8 cellular contexts compared by ENCODE assay signal in genomic region chr11:111736191-111736590, GRCh38. TPM values are rescaled to one million over a fixed set of nuclear protein-coding genes. Genes with fewer than 3 reads are reported as not detected.
DNase-seq lines count a peak whose midpoint lies in the region; ATAC-seq, FAIRE-seq and TF ChIP-seq lines count a peak whose summit lies in the region.

No MANE protein-coding gene starts in this region.

- H3K4me1 ChIP-seq in heart right ventricle (peaks cover 63 to 75% (median 72%) of the 10 kb centered on the region in 9 donors), esophagus (ENCODE audit: control insufficient read depth in 2 of 2, insufficient read depth in 2 of 2, low read length in 1 of 2) (peaks cover 6 to 36% of the 10 kb centered on the region in 2 donors)

- no peaks in the 10 kb centered on the region for H3K27me3 ChIP-seq in heart right ventricle
- H3K27me3 ChIP-seq in esophagus (ENCODE audit: control insufficient read depth in 1 of 2, insufficient read depth in 2 of 2, low read length in 2 of 2), result no peaks in the 10 kb centered on the region

- no peak for TF ChIP-seq CTCF in heart right ventricle (IDR thresholded peaks at IDR 0.05)

- peak overlapping the region in 6 of 10 donors; percentile 19 to 92 (median 56) for H3K27ac Mint-ChIP-seq in naive thymus-derived CD8-positive, alpha-beta T cell

- 51 to 52% methylated on average over 11 of the region's 11 CpGs for WGBS in heart right ventricle, 2 donors
- WGBS in esophagus, 2 donors, result 32 to 48% methylated on average over 11 of the region's 11 CpGs

- intact Hi-C loops in heart right ventricle (cut with DNase I), result loop anchor here in 2 of 10 donors (5.0 to 10.0 kb wide), 2 partner anchors 41 to 131 kb away; partner anchors contain the start of gene SIK2 (in 1 of the 2)
- intact Hi-C loops in Right ventricle myocardium inferior (cut with DNase I), result no loop called here

- POLR2A ChIA-PET in naive thymus-derived CD8-positive, alpha-beta T cell (lab: Charles Lee), result no interaction called here

- H3K9me3 ChIP-seq in heart right ventricle (no peaks in the 10 kb centered on the region), esophagus (ENCODE audit: control insufficient read depth in 2 of 2, insufficient read depth in 1 of 2, low read depth in 1 of 2, low read length in 1 of 2) (no peaks in the 10 kb centered on the region)

- H3K4me3 ChIP-seq in heart right ventricle (peak overlapping the region in 5 of 10 donors; percentile 28 to 60 (median 52)), esophagus (ENCODE audit: low read depth in 1 of 2, low read length in 2 of 2) (no peak overlapping the region)

- peaks cover 0 to 27% (median 1%) of the 10 kb centered on the region in 3 donors for H3K36me3 Mint-ChIP-seq in naive thymus-derived CD8-positive, alpha-beta T cell
- H3K36me3 Mint-ChIP-seq in activated T-cell treated with anti-CD3 and anti-CD28 coated beads, Interleukin-2, amount 50 U/mL, for 4 hours (ENCODE audit: insufficient read depth), result peaks cover 21% of the 10 kb centered on the region

- no peak overlapping the region for H3K4me3 Mint-ChIP-seq in naive thymus-derived CD8-positive, alpha-beta T cell
- no peak overlapping the region for H3K4me3 Mint-ChIP-seq in activated T-cell treated with anti-CD3 and anti-CD28 coated beads, Interleukin-2, amount 50 U/mL, for 4 hours

- no peaks in the 10 kb centered on the region for H3K9me3 Mint-ChIP-seq in naive thymus-derived CD8-positive, alpha-beta T cell
- H3K9me3 Mint-ChIP-seq in activated T-cell treated with anti-CD3 and anti-CD28 coated beads, Interleukin-2, amount 50 U/mL, for 4 hours, result no peaks in the 10 kb centered on the region

- FAIRE-seq in frontal cortex (lab: Jason Lieb, UNC), result no peak

- no peaks in the 10 kb centered on the region for H3K27me3 Mint-ChIP-seq in naive thymus-derived CD8-positive, alpha-beta T cell
- no peaks in the 10 kb centered on the region for H3K27me3 Mint-ChIP-seq in activated T-cell treated with anti-CD3 and anti-CD28 coated beads, Interleukin-2, amount 50 U/mL, for 4 hours (ENCODE audit: low read depth)

- H3K36me3 ChIP-seq in heart right ventricle, result peaks cover 0 to 34% (median 5%) of the 10 kb centered on the region in 9 donors
- peaks cover 0 to 8% of the 10 kb centered on the region in 2 donors for H3K36me3 ChIP-seq in esophagus (ENCODE audit: control insufficient read depth in 2 of 2, insufficient read depth in 2 of 2, low read length in 1 of 2)

- DNase-seq in heart right ventricle (peak in 1 of 2 donors; percentile 20), Right ventricle myocardium inferior (ENCODE audit: missing footprints) (no peak), HuH-7.5 (ENCODE audit: low spot score) (no peak), frontal cortex (ENCODE audit: low spot score in 2 of 2) (no peak)
- no peak for DNase-seq in naive thymus-derived CD8-positive, alpha-beta T cell
- no peak for DNase-seq in activated T-cell treated with anti-CD3 and anti-CD28 coated beads, Interleukin-2, amount 50 U/mL, for 4 hours
- DNase-seq in stimulated activated CD4-positive, alpha-beta T cell treated with anti-CD3 and anti-CD28 coated beads, Interleukin-4, amount 100 ng/mL, for 4 hours, result no peak

- peak in 3 of 8 donors; percentile 0 to 4 (median 1) for ATAC-seq in heart right ventricle
- no peak for ATAC-seq in Right ventricle myocardium inferior
- no peak for ATAC-seq in naive thymus-derived CD8-positive, alpha-beta T cell
- no peak for ATAC-seq in activated T-cell treated with anti-CD3 and anti-CD28 coated beads, Interleukin-2, amount 50 U/mL, for 4 hours

- H3K27ac ChIP-seq in heart right ventricle (peak overlapping the region; percentile 80 to 97 (median 94)), esophagus (ENCODE audit: low read depth in 2 of 2, low read length in 1 of 2) (peak overlapping the region; percentile 90 to 95)

- peaks cover 9 to 18% (median 11%) of the 10 kb centered on the region in 4 donors for H3K4me1 Mint-ChIP-seq in naive thymus-derived CD8-positive, alpha-beta T cell
- H3K4me1 Mint-ChIP-seq in activated T-cell treated with anti-CD3 and anti-CD28 coated beads, Interleukin-2, amount 50 U/mL, for 4 hours (ENCODE audit: low read depth), result peaks cover 10% of the 10 kb centered on the region

RNA-seq across cellular contexts. Expression of gene PPP2R1B, which starts 30.0 kb away (rescaled TPM):
- total RNA-seq in heart right ventricle (10 to 100 TPM in 7 of 10 donors, 1 to 10 TPM in 3; 8.4 to 16.8 (median 11.4) TPM), Right ventricle myocardium inferior (7.8 TPM), frontal cortex (22.0 TPM)
- polyA plus RNA-seq in heart right ventricle (1 to 10 TPM; 5.8 to 5.9 TPM), esophagus (1 to 10 TPM; 6.3 to 9.5 TPM)
- 10 to 100 TPM; 38.1 to 38.2 TPM for total RNA-seq in naive thymus-derived CD8-positive, alpha-beta T cell
- 10 to 100 TPM; 12.5 to 14.8 (median 14.4) TPM for polyA plus RNA-seq in naive thymus-derived CD8-positive, alpha-beta T cell
- total RNA-seq in activated T-cell treated with anti-CD3 and anti-CD28 coated beads, Interleukin-2, amount 50 U/mL, for 4 hours, result 10 to 100 TPM; 57.3 to 66.8 (median 59.0) TPM
